ENCODE assay signal across 8 cellular contexts in genomic region chr12:40107098-40107802, GRCh38. TPM values are rescaled to one million over a fixed set of nuclear protein-coding genes. Genes with fewer than 3 reads are reported as not detected.
DNase-seq lines count a peak whose midpoint lies in the region; ATAC-seq, FAIRE-seq and TF ChIP-seq lines count a peak whose summit lies in the region.

No MANE protein-coding gene starts in this region.

- peak; percentile 85 for TF ChIP-seq RAD21 in neural cell (conservative IDR thresholded peaks at IDR 0.05)

- no peak for FAIRE-seq in D721Med (lab: Jason Lieb, UNC)

- H3K79me2 ChIP-seq in neural cell (replicated peaks; ENCODE audit: insufficient read depth, low read length), result no peaks in the 10 kb centered on the region

- no peak overlapping the region for H3K27ac ChIP-seq in neural cell (ENCODE audit: low read length)

- no peaks in the 10 kb centered on the region for H4K20me1 ChIP-seq in neural cell (ENCODE audit: insufficient read depth)

- H3K4me2 ChIP-seq in neural cell (ENCODE audit: low read length), result no peak overlapping the region

- no peak for TF ChIP-seq EP300 in neural cell (conservative IDR thresholded peaks at IDR 0.05; ENCODE audit: poor library complexity, severe bottlenecking)

- no peaks in the 10 kb centered on the region for H3K9me2 ChIP-seq in neural cell (ENCODE audit: insufficient read depth, low read length)

- H3K9me3 ChIP-seq in neural cell (ENCODE audit: low read length), result no peaks in the 10 kb centered on the region

- no peaks in the 10 kb centered on the region for H3K36me3 ChIP-seq in neural cell (ENCODE audit: insufficient read depth, low read length)

- H3K9ac ChIP-seq in neural cell (ENCODE audit: low read length), result no peak overlapping the region

- H3K4me3 ChIP-seq in fibroblast of mammary gland (ENCODE audit: control insufficient read depth, low read depth, low read length) (peak overlapping the region; percentile 47), neural cell (ENCODE audit: low read length) (no peak overlapping the region)

- TF ChIP-seq CTCF in D721Med (IDR thresholded peaks at IDR 0.05; ENCODE audit: insufficient read depth, missing control alignments), result peak; percentile 80
- peak; percentile 86 for TF ChIP-seq CTCF in fibroblast of mammary gland (conservative IDR thresholded peaks at IDR 0.05; ENCODE audit: control insufficient read depth, insufficient read depth, low read depth, low read length)
- TF ChIP-seq CTCF in neural cell (IDR thresholded peaks at IDR 0.05; ENCODE audit: poor library complexity, severe bottlenecking), result peak; percentile 81

- H3K27me3 ChIP-seq in neural cell (ENCODE audit: insufficient read depth, low read depth, low read length), result no peaks in the 10 kb centered on the region

- DNase-seq in D721Med (ENCODE audit: insufficient read length, low spot score) (no peak), LHCN-M2 (ENCODE audit: low read depth) (peak; percentile 71), fibroblast of mammary gland (ENCODE audit: low read depth) (peak; percentile 75)
- DNase-seq in activated T-cell treated with anti-CD3 and anti-CD28 coated beads, Interleukin-2, amount 50 U/mL, for 48 hours, result peak; percentile 89
- peak; percentile 85 for DNase-seq in stimulated activated naive CD4-positive, alpha-beta T cell treated with Interleukin-2 at 50 U/mL for 16 hours (lab: John Stamatoyannopoulos, UW)

- ATAC-seq in GM21619 (IDR thresholded peaks at IDR 0.05; ENCODE audit: unreplicated experiment), result peak; percentile 39

- no peaks in the 10 kb centered on the region for H3F3A ChIP-seq in neural cell (ENCODE audit: insufficient read depth, low read length, poor library complexity, severe bottlenecking)

- H2AFZ ChIP-seq in neural cell (ENCODE audit: low read depth, low read length), result no peak overlapping the region

TF ChIP-seq in PFSK-1, 5 proteins besides CTCF, POLR2A, EP300 and RAD21:
- TF ChIP-seq FOXP2 (optimal IDR thresholded peaks at IDR 0.05; ENCODE audit: borderline replicate concordance, extremely low read depth, extremely low read length, insufficient read depth), result no peak
- peak; percentile 83; the same call in 1 of the 2 replicates for TF ChIP-seq SIN3A (IDR thresholded peaks at IDR 0.05; ENCODE audit: borderline replicate concordance, insufficient read depth, low read length)

TF ChIP-seq in neural cell, 6 proteins besides CTCF, POLR2A, EP300 and RAD21:
- peak; percentile 93 for TF ChIP-seq SMC3 (conservative IDR thresholded peaks at IDR 0.05; ENCODE audit: poor library complexity)
- no peak for TF ChIP-seq TAF1 (IDR thresholded peaks at IDR 0.05; ENCODE audit: low read depth)

RNA-seq across cellular contexts. Expression of gene SLC2A13, which starts 1.4 kb away (rescaled TPM):
- total RNA-seq in LHCN-M2 (2014; rRNA removed), result 9.9 and 12.9 TPM in 2 replicates
- polyA plus RNA-seq in LHCN-M2 (2012), result 1.1 TPM
- 6.2 TPM for polyA plus RNA-seq in PFSK-1 (2012; ENCODE audit: insufficient read length, low read depth)
- polyA plus RNA-seq in neural cell, result 10.7 and 11.1 TPM in 2 replicates
- 33.2 and 33.8 TPM in 2 replicates for polyA minus RNA-seq in neural cell
